Comparison of ENCODE assay signal across 19 cellular contexts in genomic region chr7:87190806-87191205, GRCh38.
"Had no signal": no experiment of that assay in that cellular context is flagged by ENCODE, and none has a peak within 500 bp of the region (broad histone marks: within the 10 kb centered on the region; RNA-seq: fewer than 3 reads in every experiment).

No MANE protein-coding gene starts in this region.

- H3K27me3 ChIP-seq: esophagus muscularis mucosa, neutrophil, suprapubic skin had no signal

- H3K27ac ChIP-seq: coronary artery, esophagus muscularis mucosa, left ventricle myocardium inferior, neutrophil, parathyroid adenoma, SK-N-MC, suprapubic skin had no signal

- H3K9ac ChIP-seq: parathyroid adenoma had no signal

- H3K4me3 ChIP-seq: coronary artery, esophagus muscularis mucosa, left ventricle myocardium inferior, mucosa of descending colon, SK-N-MC, suprapubic skin had no signal

- H3K79me2 ChIP-seq: parathyroid adenoma had no signal

- H3K4me3 Mint-ChIP-seq: activated naive CD4-positive, alpha-beta T cell treated with anti-CD3 and anti-CD28 coated beads, Interleukin-2, amount 10 ng/mL, durations not matched to agents 7 days and 5 days; brain; natural killer cell; T-helper 1 cell treated with Interleukin-12 subunit alpha and Interleukin-12 subunit beta and Interleukin-4 antibody, amounts not matched to agents 30 μg/mL and 1 μg/mL, for 36 hours; WTC11 had no signal

- H3K9me3 Mint-ChIP-seq: activated naive CD4-positive, alpha-beta T cell treated with anti-CD3 and anti-CD28 coated beads, Interleukin-2, amount 10 ng/mL, durations not matched to agents 7 days and 5 days; brain; natural killer cell; T-helper 1 cell treated with Interleukin-12 subunit alpha and Interleukin-12 subunit beta and Interleukin-4 antibody, amounts not matched to agents 30 μg/mL and 1 μg/mL, for 36 hours; WTC11 had no signal

- H3K27ac Mint-ChIP-seq: activated naive CD4-positive, alpha-beta T cell treated with anti-CD3 and anti-CD28 coated beads, Interleukin-2, amount 10 ng/mL, durations not matched to agents 7 days and 5 days; brain; T-helper 1 cell treated with Interleukin-12 subunit alpha and Interleukin-12 subunit beta and Interleukin-4 antibody, amounts not matched to agents 30 μg/mL and 1 μg/mL, for 36 hours; WTC11 had no signal

- ATAC-seq: mucosa of descending colon, natural killer cell, WTC11 had no signal

- H3K4me1 ChIP-seq: esophagus muscularis mucosa, left ventricle myocardium inferior, parathyroid adenoma, suprapubic skin had no signal

- H2AFZ ChIP-seq: parathyroid adenoma had no signal

- H3K4me1 Mint-ChIP-seq: activated naive CD4-positive, alpha-beta T cell treated with anti-CD3 and anti-CD28 coated beads, Interleukin-2, amount 10 ng/mL, durations not matched to agents 7 days and 5 days; brain; WTC11 had no signal

- H3K9me3 ChIP-seq: esophagus muscularis mucosa, left ventricle myocardium inferior, mucosa of descending colon, neutrophil, suprapubic skin had no signal

- DNase-seq: activated CD4-positive, alpha-beta T cell treated with anti-CD3 and anti-CD28 coated beads, Interleukin-2, amount 50 U/mL, for 1 hour; activated naive CD4-positive, alpha-beta T cell treated with anti-CD3 and anti-CD28 coated beads, Interleukin-2, amount 10 ng/mL, durations not matched to agents 7 days and 5 days; amygdala; central memory CD4-positive, alpha-beta T cell; hypothalamus; left ventricle myocardium inferior; mucosa of descending colon; natural killer cell; stimulated activated naive CD4-positive, alpha-beta T cell; trophoblast cell had no signal

- H3K27me3 Mint-ChIP-seq: activated naive CD4-positive, alpha-beta T cell treated with anti-CD3 and anti-CD28 coated beads, Interleukin-2, amount 10 ng/mL, durations not matched to agents 7 days and 5 days; brain had no signal
